ENCODE assay signal across 1 cellular context in genomic region chr6:16540804-16541752, GRCh38.
TF ChIP-seq lines count a peak whose summit lies in the region.

No MANE protein-coding gene starts in this region.

TF ChIP-seq in GM12878, 131 proteins besides CTCF, POLR2A, EP300 and RAD21 (continued from another document):
- TF ChIP-seq ZBED1 (IDR thresholded peaks at IDR 0.05; ENCODE audit: borderline replicate concordance) (no peak), HCFC1 (IDR thresholded peaks at IDR 0.05; ENCODE audit: low read length) (no peak), MYB (IDR thresholded peaks at IDR 0.05; ENCODE audit: borderline replicate concordance, low read depth, low read length) (no peak), IRF4 (IDR thresholded peaks at IDR 0.05; ENCODE audit: low read depth, low read length) (no peak), SMC3 (IDR thresholded peaks at IDR 0.05; ENCODE audit: borderline replicate concordance, low read length) (peak; percentile 20; the same call in 1 of the 2 replicates), ZNF24 (IDR thresholded peaks at IDR 0.05) (0 out of 2 replicates have a peak, but pooled peaks have one; percentile 38), RUNX3 (IDR thresholded peaks at IDR 0.05; ENCODE audit: low read length) (peak; percentile 86), NFIC (IDR thresholded peaks at IDR 0.05; ENCODE audit: low read depth, low read length) (peak; percentile 67; the same call in 1 of the 2 replicates), NRF1 (conservative IDR thresholded peaks at IDR 0.05; ENCODE audit: low read depth, low read length) (no peak), ZNF384 (IDR thresholded peaks at IDR 0.05; ENCODE audit: borderline replicate concordance, low read depth, low read length) (peak; percentile 43; the same call in 1 of the 2 replicates), RFX5 (IDR thresholded peaks at IDR 0.05; ENCODE audit: low read depth, low read length) (no peak), RAD51 (IDR thresholded peaks at IDR 0.05) (no peak), PBX3 (IDR thresholded peaks at IDR 0.05; ENCODE audit: insufficient replicate concordance, low read depth, low read length) (no peak), ATF3 (IDR thresholded peaks at IDR 0.05; ENCODE audit: borderline replicate concordance, extremely low read depth, low read depth, low read length) (no peak), FOXK2 (IDR thresholded peaks at IDR 0.05) (no peak), SMARCA5 (IDR thresholded peaks at IDR 0.05) (no peak), CBFB (IDR thresholded peaks at IDR 0.05; ENCODE audit: low read depth) (no peak), GABPA (IDR thresholded peaks at IDR 0.05; ENCODE audit: low read depth) (no peak), RELB (IDR thresholded peaks at IDR 0.05; ENCODE audit: low read depth) (peak; percentile 50; the same call in 1 of the 2 replicates), NBN (IDR thresholded peaks at IDR 0.05) (no peak), SKIL (IDR thresholded peaks at IDR 0.05; ENCODE audit: low read depth, poor library complexity, severe bottlenecking) (peak; percentile 37), HDAC2 (IDR thresholded peaks at IDR 0.05) (no peak), RCOR1 (conservative IDR thresholded peaks at IDR 0.05; ENCODE audit: low read depth, low read length) (no peak), PAX8 (IDR thresholded peaks at IDR 0.05) (no peak), USF1 (IDR thresholded peaks at IDR 0.05; ENCODE audit: borderline replicate concordance, extremely low read length, insufficient read depth, low read depth, low read length) (no peak), ATF7 (IDR thresholded peaks at IDR 0.05; ENCODE audit: low read depth) (peak; percentile 84), ZNF622 (IDR thresholded peaks at IDR 0.05) (no peak), RB1 (IDR thresholded peaks at IDR 0.05; ENCODE audit: borderline replicate concordance) (no peak), IKZF2 (IDR thresholded peaks at IDR 0.05) (peak; percentile 59 to 66; a peak in 3 of 4 replicates), TAF1 (IDR thresholded peaks at IDR 0.05; ENCODE audit: borderline replicate concordance, low read depth, low read length) (no peak), LARP7 (IDR thresholded peaks at IDR 0.05) (no peak), ZZZ3 (IDR thresholded peaks at IDR 0.05; ENCODE audit: control insufficient read depth, insufficient read length, low read depth) (no peak), CREM (IDR thresholded peaks at IDR 0.05; ENCODE audit: low read depth) (0 out of 2 replicates have a peak, but pooled peaks have one; percentile 11)
